Comparison of ENCODE assay signal across 8 cellular contexts in the genomic region with DNA sequence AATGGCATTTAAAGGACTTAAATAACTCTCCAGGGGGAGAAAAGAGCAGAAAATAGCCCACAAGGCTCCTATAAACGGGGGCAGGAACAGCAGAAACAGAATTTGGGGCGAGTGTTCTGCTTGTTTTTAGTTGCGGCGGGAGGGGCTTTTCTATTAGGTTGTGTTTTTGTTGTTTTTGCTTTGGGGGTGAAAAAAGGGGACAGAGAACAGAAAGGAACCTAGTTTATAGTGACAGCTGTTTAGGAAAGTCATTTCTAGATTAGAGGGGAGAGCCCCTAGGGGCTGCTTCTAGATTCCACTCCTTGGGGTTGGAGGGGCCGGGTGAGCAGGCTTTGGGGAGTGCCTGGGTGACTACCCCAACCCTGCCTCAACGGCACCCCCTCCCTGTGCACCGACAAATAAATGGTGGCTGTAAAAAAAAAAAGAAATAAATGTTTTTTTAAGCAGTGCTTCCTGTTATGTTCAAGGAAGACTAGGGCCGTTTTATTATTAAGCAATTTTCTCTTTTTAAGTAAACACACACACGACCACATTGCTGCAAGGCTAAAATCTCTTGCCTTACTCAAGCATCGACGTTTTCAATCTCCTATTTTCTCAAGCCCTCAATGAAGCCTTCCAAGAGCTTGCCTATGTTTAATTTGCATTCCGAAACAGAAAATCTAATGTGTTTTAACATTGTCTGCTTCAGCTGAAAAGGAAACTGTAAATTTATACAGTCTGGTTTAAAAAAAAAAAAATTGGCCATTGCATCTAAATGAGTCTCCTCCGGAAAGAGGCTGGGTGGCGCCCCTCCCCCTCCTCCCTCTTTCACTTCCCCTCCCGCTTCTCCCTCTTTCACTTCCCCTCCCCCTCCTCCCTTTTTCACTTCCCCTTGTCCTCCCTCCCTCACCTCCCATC.
DNase-seq lines count a peak whose midpoint lies in the region; ATAC-seq, FAIRE-seq and TF ChIP-seq lines count a peak whose summit lies in the region.

No MANE protein-coding gene starts in this region.

- H3K4me1 ChIP-seq in ascending aorta = peaks cover 10 to 33% of the 10 kb centered on the region in 2 donors
- peaks cover 0 to 4% of the 10 kb centered on the region in 2 donors for H3K4me1 ChIP-seq in kidney (ENCODE audit: control insufficient read depth in 1 of 2, insufficient read depth in 1 of 2, low read depth in 1 of 2, low read length in 2 of 2)

- ATAC-seq in GM21360 (IDR thresholded peaks at IDR 0.05; ENCODE audit: unreplicated experiment) = peak; percentile 82
- peak; percentile 82 for ATAC-seq in HG03565 (IDR thresholded peaks at IDR 0.05; ENCODE audit: unreplicated experiment)
- peak; percentile 52 for ATAC-seq in SK-N-SH treated with all-trans-retinoic acid at 6 μM for 48 hours

- no peak overlapping the region for H3K9ac ChIP-seq in kidney (ENCODE audit: low read length in 2 of 2)

- intact Hi-C loops in ascending aorta (cut with DNase I) (loop anchor here (1.0 to 10.0 kb wide), 5 partner anchors 122 to 477 kb away; no protein-coding TSS in a partner anchor), kidney (cut with DNase I) (no loop called here)

- no peak for FAIRE-seq in kidney (lab: Jason Lieb, UNC)

- no peaks in the 10 kb centered on the region for H3K9me3 ChIP-seq in ascending aorta
- H3K9me3 ChIP-seq in kidney (ENCODE audit: control insufficient read depth in 1 of 2, low read length in 2 of 2) = no peaks in the 10 kb centered on the region

- H3K27ac ChIP-seq in ascending aorta = peak overlapping the region; percentile 88 to 90
- no peak overlapping the region for H3K27ac ChIP-seq in kidney (ENCODE audit: low read depth in 2 of 2, low read length in 2 of 2)

- no peaks in the 10 kb centered on the region for H3K27me3 ChIP-seq in ascending aorta

- DNase-seq in EH (ENCODE audit: low read depth) (peak; percentile 76), ascending aorta (ENCODE audit: low spot score in 2 of 2) (peak in 1 of 2 donors; percentile 85), kidney (peak; percentile 88), cerebellar nuclear complex (lab: John Stamatoyannopoulos, UW) (no peak)
- peak; percentile 35 to 55 for DNase-seq in stimulated activated CD4-positive, alpha-beta T cell treated with anti-CD3 and anti-CD28 coated beads, Interleukin-1b, Interleukin-23, amount 100 ng/mL, for 4 hours (ENCODE audit: low read depth in 2 of 2)

- H3K4me3 ChIP-seq in ascending aorta = peak overlapping the region; percentile 55 to 68
- H3K4me3 ChIP-seq in kidney (ENCODE audit: low read length in 2 of 2) = peak overlapping the region; percentile 29 to 45

- no peak for TF ChIP-seq CTCF in ascending aorta (IDR thresholded peaks at IDR 0.05)
- TF ChIP-seq CTCF in kidney (IDR thresholded peaks at IDR 0.05; ENCODE audit: borderline replicate concordance, extremely low read depth, insufficient read depth) = no peak

- H3K36me3 ChIP-seq in ascending aorta = no peaks in the 10 kb centered on the region
- H3K36me3 ChIP-seq in kidney (ENCODE audit: control insufficient read depth in 1 of 2, insufficient read depth in 2 of 2, low read length in 2 of 2) = no peaks in the 10 kb centered on the region

TF ChIP-seq in SK-N-SH treated with all-trans-retinoic acid at 6 μM for 48 hours, 23 proteins besides CTCF, POLR2A, EP300 and RAD21:
- TF ChIP-seq OSR1 (CRISPR knock-in tag; IDR thresholded peaks at IDR 0.05) = no peak
- TF ChIP-seq RARB (CRISPR knock-in tag; IDR thresholded peaks at IDR 0.05) = no peak
- TF ChIP-seq BACH2 (CRISPR knock-in tag; IDR thresholded peaks at IDR 0.05; ENCODE audit: borderline replicate concordance) = no peak
- TF ChIP-seq TCF4 (CRISPR knock-in tag; IDR thresholded peaks at IDR 0.05; ENCODE audit: borderline replicate concordance) = no peak
- no peak for TF ChIP-seq ZNF70 (CRISPR knock-in tag; IDR thresholded peaks at IDR 0.05)
- TF ChIP-seq, protein P1, sequence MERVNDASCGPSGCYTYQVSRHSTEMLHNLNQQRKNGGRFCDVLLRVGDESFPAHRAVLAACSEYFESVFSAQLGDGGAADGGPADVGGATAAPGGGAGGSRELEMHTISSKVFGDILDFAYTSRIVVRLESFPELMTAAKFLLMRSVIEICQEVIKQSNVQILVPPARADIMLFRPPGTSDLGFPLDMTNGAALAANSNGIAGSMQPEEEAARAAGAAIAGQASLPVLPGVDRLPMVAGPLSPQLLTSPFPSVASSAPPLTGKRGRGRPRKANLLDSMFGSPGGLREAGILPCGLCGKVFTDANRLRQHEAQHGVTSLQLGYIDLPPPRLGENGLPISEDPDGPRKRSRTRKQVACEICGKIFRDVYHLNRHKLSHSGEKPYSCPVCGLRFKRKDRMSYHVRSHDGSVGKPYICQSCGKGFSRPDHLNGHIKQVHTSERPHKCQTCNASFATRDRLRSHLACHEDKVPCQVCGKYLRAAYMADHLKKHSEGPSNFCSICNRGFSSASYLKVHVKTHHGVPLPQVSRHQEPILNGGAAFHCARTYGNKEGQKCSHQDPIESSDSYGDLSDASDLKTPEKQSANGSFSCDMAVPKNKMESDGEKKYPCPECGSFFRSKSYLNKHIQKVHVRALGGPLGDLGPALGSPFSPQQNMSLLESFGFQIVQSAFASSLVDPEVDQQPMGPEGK (CRISPR knock-in tag; IDR thresholded peaks at IDR 0.05; ENCODE audit: borderline replicate concordance) = no peak
- TF ChIP-seq ZNF8 (CRISPR knock-in tag; IDR thresholded peaks at IDR 0.05) = no peak
- TF ChIP-seq ZNF565 (CRISPR knock-in tag; conservative IDR thresholded peaks at IDR 0.05; ENCODE audit: low read depth) = no peak
- TF ChIP-seq CSDC2 (CRISPR knock-in tag; IDR thresholded peaks at IDR 0.05) = no peak
- TF ChIP-seq ZC3H10 (CRISPR knock-in tag; IDR thresholded peaks at IDR 0.05) = no peak
- no peak for TF ChIP-seq ARNTL (CRISPR knock-in tag; IDR thresholded peaks at IDR 0.05; ENCODE audit: borderline replicate concordance, low read depth)
- TF ChIP-seq ZFP30 (CRISPR knock-in tag; IDR thresholded peaks at IDR 0.05) = no peak

Comparison
In these comparisons a context has a peak if more than half of its experiments do, and no peak if none do; other contexts are left out.
1. DNase-seq: peak in EH (single experiment), kidney (single experiment) and stimulated activated CD4-positive, alpha-beta T cell treated with anti-CD3 and anti-CD28 coated beads, Interleukin-1b, Interleukin-23, amount 100 ng/mL, for 4 hours (2 of 2); none in cerebellar nuclear complex (0 of 2).
2. H3K27ac ChIP-seq: peak in ascending aorta (2 of 2); none in kidney (0 of 2).
3. Peak in every context shown above with its lines, with median percentiles within 50 percentile points of each other: ATAC-seq.